Comparison of ENCODE assay signal across 18 cellular contexts in genomic region chr14:54854181-54854580, GRCh38. TPM values are rescaled to one million over a fixed set of nuclear protein-coding genes. Genes with fewer than 3 reads are reported as not detected.
DNase-seq lines count a peak whose midpoint lies in the region; ATAC-seq, FAIRE-seq and TF ChIP-seq lines count a peak whose summit lies in the region.
"Had no signal": no experiment of that assay in that cellular context is flagged by ENCODE, and none has a peak within 500 bp of the region (broad histone marks: within the 10 kb centered on the region; RNA-seq: fewer than 3 reads in every experiment).

No MANE protein-coding gene starts in this region.

- H3K27me3 ChIP-seq in GM12878 (replicated peaks in 1 of 2; ENCODE audit: control insufficient read depth in 2 of 2, insufficient read depth in 2 of 2, low read length in 1 of 2), result no peaks in the 10 kb centered on the region
- no peaks in the 10 kb centered on the region for H3K27me3 ChIP-seq in small intestine (ENCODE audit: control insufficient read depth in 2 of 2, insufficient read depth in 2 of 2, low read length in 2 of 2)
- H3K27me3 ChIP-seq: suprapubic skin had no signal

- peak overlapping the region; percentile 41; the same call in 1 of the 2 replicates for H3K4me2 ChIP-seq in GM12878 (ENCODE audit: control insufficient read depth, insufficient read depth)

- SMC1A ChIA-PET in GM12878 (lab: Charles Lee; ENCODE audit: uncharacterized antibody, unreplicated experiment), result interaction anchor here (0.6 to 1.4 kb wide), 5 partner anchors 14 to 1240 kb away, joined by 3 read pairs; no protein-coding TSS in a partner anchor

- 5% methylated on average over 2 of the region's 2 CpGs for WGBS in GM12878 (ENCODE audit: insufficient coverage, insufficient replicate concordance, low lambda C conversion rate, missing lambda C conversion rate)
- WGBS in small intestine, 3 donors, result 3 to 28% (median 22%) methylated on average over 2 of the region's 2 CpGs

- peak overlapping the region; percentile 33; the same call in 1 of the 2 replicates for H3K27ac ChIP-seq in GM12878 (ENCODE audit: control insufficient read depth, insufficient read depth)
- no peak overlapping the region for H3K27ac ChIP-seq in small intestine (ENCODE audit: low read depth in 1 of 2, low read length in 1 of 2)
- H3K27ac ChIP-seq: 22Rv1, parathyroid adenoma, suprapubic skin had no signal

- RAD21 ChIA-PET in GM12878 (lab: Charles Lee; ENCODE audit: unreplicated experiment), result interaction anchor here (1.2 kb wide), 1 partner anchor 27 kb away, joined by 4 read pairs; no protein-coding TSS in a partner anchor

- peaks cover 21% of the 10 kb centered on the region for H3K4me1 Mint-ChIP-seq in T-helper 2 cell treated with Interferon-gamma antibody and Interleukin-4, amounts not matched to agents 5 μg/mL and 100 μg/mL, for 36 hours (ENCODE audit: low read depth)

- H3K4me1 ChIP-seq in GM12878 (ENCODE audit: control insufficient read depth, insufficient read depth, low read length) (peaks cover 18% of the 10 kb centered on the region), small intestine (ENCODE audit: control insufficient read depth in 2 of 2, insufficient read depth in 1 of 2, low read depth in 1 of 2, low read length in 1 of 2) (no peaks in the 10 kb centered on the region)
- H3K4me1 ChIP-seq: parathyroid adenoma had no signal

- no peak for TF ChIP-seq CTCF in GM12878 (IDR thresholded peaks at IDR 0.05 in 2 of 3, conservative IDR thresholded peaks at IDR 0.05 in 1 of 3; ENCODE audit: control insufficient read depth in 2 of 3, extremely low read depth in 1 of 3, insufficient read depth in 1 of 3, low read depth in 3 of 3, low read length in 3 of 3)

- peak overlapping the region; percentile 35 for H2AFZ ChIP-seq in GM12878 (ENCODE audit: control insufficient read depth, low read depth, low read length)
- H2AFZ ChIP-seq: parathyroid adenoma had no signal

- no peaks in the 10 kb centered on the region for H4K20me1 ChIP-seq in GM12878 (ENCODE audit: control insufficient read depth, insufficient read depth)

- intact Hi-C loops in GM12878 (cut with micrococcal nuclease; ENCODE audit: unreplicated experiment), result no loop called here

- H3K9me3 Mint-ChIP-seq in T-helper 2 cell treated with Interferon-gamma antibody and Interleukin-4, amounts not matched to agents 5 μg/mL and 100 μg/mL, for 36 hours, result peaks cover 10% of the 10 kb centered on the region
- H3K9me3 Mint-ChIP-seq: activated T-cell treated with anti-CD3 and anti-CD28 coated beads, Interleukin-2, amount 50 U/mL, for 24 hours; CD8-positive, alpha-beta T cell had no signal

- no peak for TF ChIP-seq POLR2A in GM12878 (IDR thresholded peaks at IDR 0.05; ENCODE audit: low read depth, low read length)

- no TSS peak for BruUV-seq in GM12878 (replicated peaks; lab: Mats Ljungman, UMichigan)

- FAIRE-seq in GM12878 (lab: Jason Lieb, UNC) (no peak), small intestine (lab: Jason Lieb, UNC) (no peak)
- FAIRE-seq: G401.6, HepG2 had no signal

- 0 out of 2 replicates have a peak overlapping the region, but pooled peaks have one; percentile 10 for H3K9ac ChIP-seq in GM12878 (ENCODE audit: control insufficient read depth, insufficient read depth, low read length)
- H3K9ac ChIP-seq: parathyroid adenoma had no signal

- no peak for TF ChIP-seq RAD21 in GM12878 (IDR thresholded peaks at IDR 0.05; ENCODE audit: insufficient read depth, low read depth, low read length)

- no peak overlapping the region for H3K4me3 Mint-ChIP-seq in T-helper 2 cell treated with Interferon-gamma antibody and Interleukin-4, amounts not matched to agents 5 μg/mL and 100 μg/mL, for 36 hours
- H3K4me3 Mint-ChIP-seq: activated T-cell treated with anti-CD3 and anti-CD28 coated beads, Interleukin-2, amount 50 U/mL, for 24 hours; CD8-positive, alpha-beta T cell had no signal

- ATAC-seq in HG02763 (IDR thresholded peaks at IDR 0.05; ENCODE audit: unreplicated experiment) (peak; percentile 48), GM12878 (peak; percentile 73)
- ATAC-seq: CD8-positive, alpha-beta T cell; HepG2; Panc1 had no signal

- H3K79me2 ChIP-seq in GM12878 (ENCODE audit: control insufficient read depth, insufficient read depth, low read length), result no peaks in the 10 kb centered on the region
- H3K79me2 ChIP-seq: parathyroid adenoma had no signal

- DNase-seq in T-helper 2 cell treated with Interferon-gamma antibody and Interleukin-4, amounts not matched to agents 5 μg/mL and 100 μg/mL, for 36 hours (ENCODE audit: low spot score), result no peak
- DNase-seq in T-helper 2 cell, result no peak
- no peak for DNase-seq in GM12878 (ENCODE audit: low read depth, low spot score)
- peak; percentile 14 for DNase-seq in small intestine
- DNase-seq in NCI-H128 (lab: John Stamatoyannopoulos, UW; ENCODE audit: unreplicated experiment), result no peak
- no peak for DNase-seq in midbrain (lab: John Stamatoyannopoulos, UW)
- no peak for DNase-seq in cerebellum (ENCODE audit: low spot score)
- DNase-seq: activated T-cell treated with anti-CD3 and anti-CD28 coated beads, Interleukin-2, amount 50 U/mL, for 24 hours; aorta; CD8-positive, alpha-beta T cell; NCI-H1048 had no signal

- peaks cover 30% of the 10 kb centered on the region for H3K36me3 Mint-ChIP-seq in T-helper 2 cell treated with Interferon-gamma antibody and Interleukin-4, amounts not matched to agents 5 μg/mL and 100 μg/mL, for 36 hours (ENCODE audit: low read depth)

- in situ Hi-C loops in GM12878 (cut with MboI), result no loop called here

- H3K4me3 ChIP-seq in GM12878, result no peak overlapping the region
- H3K4me3 ChIP-seq in small intestine (ENCODE audit: low read depth in 1 of 2, low read length in 2 of 2), result no peak overlapping the region
- H3K4me3 ChIP-seq: suprapubic skin had no signal

- POLR2A ChIA-PET in GM12878 (lab: Charles Lee), result interaction anchor here (0.5 kb wide), 1 partner anchor 155 kb away, joined by 4 read pairs; no protein-coding TSS in a partner anchor

- CTCF ChIA-PET in GM12878 (lab: Yijun Ruan, JAX), result interaction anchor here (0.8 to 2.0 kb wide), 4 partner anchors 28 to 307 kb away, joined by 3 to 7 read pairs (median 4); no protein-coding TSS in a partner anchor

- H3K27ac Mint-ChIP-seq in T-helper 2 cell treated with Interferon-gamma antibody and Interleukin-4, amounts not matched to agents 5 μg/mL and 100 μg/mL, for 36 hours, result peak overlapping the region; percentile 23
- H3K27ac Mint-ChIP-seq: activated T-cell treated with anti-CD3 and anti-CD28 coated beads, Interleukin-2, amount 50 U/mL, for 24 hours; CD8-positive, alpha-beta T cell had no signal

- TF ChIP-seq EP300 in GM12878 (IDR thresholded peaks at IDR 0.05; ENCODE audit: borderline replicate concordance in 1 of 2, control insufficient read depth in 1 of 2, low read depth in 2 of 2, low read length in 2 of 2), result no peak

- H3K9me3 ChIP-seq in GM12878 (replicated peaks; ENCODE audit: control insufficient read depth, insufficient read depth, low read length) (peaks cover 2% of the 10 kb centered on the region; the same call in 2 of the 3 replicates), small intestine (ENCODE audit: control insufficient read depth, low read depth) (no peaks in the 10 kb centered on the region)
- H3K9me3 ChIP-seq: suprapubic skin had no signal

- no peaks in the 10 kb centered on the region for H3K27me3 Mint-ChIP-seq in T-helper 2 cell treated with Interferon-gamma antibody and Interleukin-4, amounts not matched to agents 5 μg/mL and 100 μg/mL, for 36 hours (ENCODE audit: low read depth)
- H3K27me3 Mint-ChIP-seq: activated T-cell treated with anti-CD3 and anti-CD28 coated beads, Interleukin-2, amount 50 U/mL, for 24 hours had no signal

- H3K36me3 ChIP-seq in GM12878 (ENCODE audit: control insufficient read depth in 2 of 2, insufficient read depth in 2 of 2, low read length in 1 of 2) (no peaks in the 10 kb centered on the region; a peak in 2 of 4 replicates), small intestine (ENCODE audit: control insufficient read depth in 2 of 2, insufficient read depth in 2 of 2, low read length in 2 of 2) (peaks cover 0 to 5% of the 10 kb centered on the region in 2 donors)
- H3K36me3 ChIP-seq: suprapubic skin had no signal

TF ChIP-seq in GM12878, 131 proteins besides CTCF, POLR2A, EP300 and RAD21:
- TF ChIP-seq TCF12 (IDR thresholded peaks at IDR 0.05; ENCODE audit: low read depth, low read length), result 0 out of 2 replicates have a peak, but pooled peaks have one; percentile 32
- no peak for TF ChIP-seq MXI1 (IDR thresholded peaks at IDR 0.05; ENCODE audit: low read depth, low read length)

RNA-seq across cellular contexts. Expression of gene GCH1, which starts 48.4 kb away (rescaled TPM):
- total RNA-seq in GM12878 (2013; cell fraction: nucleolus; rRNA removed), result 17.6 and 18.2 TPM in 2 replicates
- total RNA-seq in GM12878 (2014; rRNA removed) (35.9 and 39.5 TPM in 2 replicates), GM12878 (2014; rRNA removed; fragmentation: Illumina TruSeq; extraction: Trizol) (27.0 and 27.9 TPM in 2 replicates), GM12878 (2021) (36.8 and 39.1 TPM in 2 replicates), cerebellum (1.8 TPM)
- polyA plus RNA-seq in GM12878 (2011; ENCODE audit: low read depth), result 8.5 TPM
- polyA plus RNA-seq in GM12878 (2011; rRNA removed) (31.9 and 40.1 TPM in 2 replicates), GM12878 (2014; fragmentation: Illumina TruSeq; extraction: Trizol) (32.9 and 44.4 TPM in 2 replicates), GM12878 (2014; fragmentation: Nextera tagmentation; extraction: Ambion mirVana) (10 to 100 TPM; 25.1 to 26.0 TPM), GM12878 (2014; rRNA removed) (32.4 and 34.6 TPM in 2 replicates), GM12878 (2016; fragmentation: Nextera tagmentation; extraction: Ambion mirVana) (10 to 100 TPM; 36.9 to 37.0 TPM), small intestine (10 to 100 TPM; 15.0 to 47.4 (median 45.7) TPM)
- 14.5 and 15.6 TPM in 2 replicates for polyA plus RNA-seq in GM12878 (2011; cell fraction: cytosol; rRNA removed)
- polyA plus RNA-seq in GM12878 (2011; cell fraction: nucleus; rRNA removed), result 11.6 and 12.6 TPM in 2 replicates
- 13.4 and 17.9 TPM in 2 replicates for polyA plus RNA-seq in GM12878 (2012)
- 9.8 and 22.2 TPM in 2 replicates for polyA minus RNA-seq in GM12878 (2011; rRNA and poly(A)+ RNA removed)
- polyA minus RNA-seq in GM12878 (2011; cell fraction: cytosol; rRNA and poly(A)+ RNA removed), result 5.5 and 6.4 TPM in 2 replicates
- 4.5 and 10.2 TPM in 2 replicates for polyA minus RNA-seq in GM12878 (2011; cell fraction: nucleus; rRNA and poly(A)+ RNA removed)
